25 cellular contexts compared by ENCODE assay signal in the genomic region with DNA sequence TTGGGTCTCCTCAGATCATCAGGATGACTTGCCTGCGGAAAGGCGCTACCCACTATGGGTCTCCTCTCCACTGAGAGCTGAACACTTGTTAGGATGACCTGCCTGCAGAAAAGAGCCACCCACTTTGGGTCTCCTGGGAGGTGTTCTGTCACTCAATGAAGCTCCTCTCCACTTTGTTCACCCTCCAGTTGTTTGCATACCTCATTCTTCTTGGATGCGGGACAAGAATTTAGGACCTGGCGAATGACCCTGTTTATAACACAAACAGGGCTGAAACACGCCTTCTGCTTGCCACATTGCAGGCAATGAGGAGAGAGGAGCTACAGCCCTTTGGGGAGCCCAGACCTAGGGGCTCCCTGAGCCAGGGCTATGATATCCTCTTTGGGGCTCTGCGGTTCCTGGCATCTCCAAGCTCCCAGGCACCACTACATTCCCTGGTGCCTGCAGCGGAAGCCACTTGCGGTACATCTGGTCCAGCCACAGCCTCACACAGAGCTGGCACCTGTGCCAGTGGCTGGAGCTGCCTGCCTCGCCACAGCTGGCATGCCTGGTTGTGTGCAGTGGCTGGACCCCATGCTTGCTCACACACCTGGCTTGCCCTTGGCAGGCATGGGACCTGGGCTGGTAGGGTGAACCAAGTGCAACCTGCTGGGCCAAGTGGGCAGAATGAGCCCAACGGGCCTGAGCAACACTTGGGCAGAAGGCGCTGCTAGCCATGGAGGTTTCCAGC. TPM values are rescaled to one million over a fixed set of nuclear protein-coding genes. Genes with fewer than 3 reads are reported as not detected.
"Had no signal": no experiment of that assay in that cellular context is flagged by ENCODE, and none has a peak within 500 bp of the region (broad histone marks: within the 10 kb centered on the region; RNA-seq: fewer than 3 reads in every experiment).

No MANE protein-coding gene starts in this region.

- H3K27me3 ChIP-seq: ascending aorta, cardiac muscle cell had no signal

- H3K9me3 ChIP-seq: ascending aorta, SK-N-SH had no signal

- DNase-seq: activated CD4-positive, alpha-beta T cell treated with anti-CD3 and anti-CD28 coated beads, Interleukin-2, amount 10 ng/mL, durations not matched to agents 24 days and 14 days; activated CD4-positive, alpha-beta T cell treated with anti-CD3 and anti-CD28 coated beads, Interleukin-2, amount 50 U/mL, for 4 hours; activated CD8-positive, alpha-beta T cell treated with anti-CD3 and anti-CD28 coated beads for 36 hours; activated gamma-delta T cell; activated naive CD4-positive, alpha-beta T cell treated with Interleukin-2 at 50 U/mL for 16 hours; activated naive CD8-positive, alpha-beta T cell treated with anti-CD3 and anti-CD28 coated beads, Interleukin-2, amount 10 ng/mL, durations not matched to agents 7 days and 5 days; activated T-cell treated with anti-CD3 and anti-CD28 coated beads, Interleukin-2, amount 50 U/mL, for 1 hour; activated T-cell treated with anti-CD3 and anti-CD28 coated beads, Interleukin-2, amount 50 U/mL, for 72 hours; amygdala; NCI-H1105; NCI-H1436; NCI-H1694; NCI-H1930; NCI-H2081 treated with DMSO at 0.1 percent for 48 hours; NCI-H345; NCI-H524 treated with DMSO at 0.1 percent for 48 hours; SHP77 treated with DMSO at 0.1 percent for 48 hours; SK-N-SH had no signal

- H3K4me3 ChIP-seq: ascending aorta, cardiac muscle cell, K562, SJSA1 had no signal

- H3K4me1 ChIP-seq: ascending aorta, SJSA1 had no signal

- H3K36me3 ChIP-seq: ascending aorta, cardiac muscle cell, SJSA1 had no signal

- ATAC-seq: activated CD8-positive, alpha-beta T cell treated with anti-CD3 and anti-CD28 coated beads for 36 hours; activated T-cell treated with anti-CD3 and anti-CD28 coated beads, Interleukin-2, amount 50 U/mL, for 72 hours; K562; Panc1 had no signal

- H3K27ac ChIP-seq: ascending aorta, cardiac muscle cell, SJSA1 had no signal

RNA-seq across cellular contexts. Expression of a gene that starts 20.6 kb away (rescaled TPM):
- total RNA-seq: activated CD4-positive, alpha-beta T cell treated with anti-CD3 and anti-CD28 coated beads, Interleukin-2, amount 10 ng/mL, durations not matched to agents 24 days and 14 days; activated CD8-positive, alpha-beta memory T cell treated with anti-CD3 and anti-CD28 coated beads for 36 hours; activated CD8-positive, alpha-beta T cell treated with anti-CD3 and anti-CD28 coated beads for 36 hours; activated naive CD8-positive, alpha-beta T cell treated with anti-CD3 and anti-CD28 coated beads, Interleukin-2, amount 10 ng/mL, durations not matched to agents 7 days and 5 days; activated T-cell treated with anti-CD3 and anti-CD28 coated beads, Interleukin-2, amount 50 U/mL, for 72 hours; activated T-helper 2 cell treated with anti-CD3 and anti-CD28 coated beads, Interferon-gamma antibody, Interleukin-2, Interleukin-4, amounts not matched to agents 10 μg/mL and 5 μg/mL and 100 μg/mL, durations not matched to agents 14 hours and 24 hours and 36 hours had no signal

RNA-seq across cellular contexts. Expression of a gene that starts 47.2 kb away (rescaled TPM):
- total RNA-seq: activated CD4-positive, alpha-beta T cell treated with anti-CD3 and anti-CD28 coated beads, Interleukin-2, amount 10 ng/mL, durations not matched to agents 24 days and 14 days; activated T-helper 2 cell treated with anti-CD3 and anti-CD28 coated beads, Interferon-gamma antibody, Interleukin-2, Interleukin-4, amounts not matched to agents 10 μg/mL and 5 μg/mL and 100 μg/mL, durations not matched to agents 14 hours and 24 hours and 36 hours had no signal
